ENCODE assay signal across 19 cellular contexts in the genomic region with DNA sequence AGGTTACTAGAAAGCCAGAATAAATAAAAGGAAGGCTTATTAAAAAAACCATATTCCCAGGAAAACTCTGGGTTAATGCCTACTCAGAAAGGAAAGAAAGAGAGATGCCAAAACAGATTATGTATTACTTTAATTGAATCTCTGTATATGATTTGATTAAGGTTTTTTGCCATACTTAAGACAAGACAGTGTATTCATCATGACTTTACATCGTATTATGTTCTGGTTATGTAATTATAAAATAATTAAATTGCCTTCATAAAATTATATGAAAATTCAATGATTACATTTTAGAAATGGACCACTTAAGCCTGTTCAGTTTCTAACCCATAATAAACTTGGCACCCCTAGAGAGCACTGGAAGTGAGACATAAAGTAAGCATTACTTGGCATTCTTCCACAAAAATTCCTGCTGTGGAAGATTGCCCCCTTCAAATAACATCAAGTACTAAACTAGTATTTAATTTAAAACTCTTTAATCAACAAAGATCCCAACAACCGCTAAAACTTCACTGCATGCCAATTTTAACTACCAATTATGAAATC.
"Had no signal": no experiment of that assay in that cellular context is flagged by ENCODE, and none has a peak within 500 bp of the region (broad histone marks: within the 10 kb centered on the region; RNA-seq: fewer than 3 reads in every experiment).

No MANE protein-coding gene starts in this region.

- DNase-seq: activated CD4-positive, alpha-beta T cell treated with anti-CD3 and anti-CD28 coated beads, Interleukin-2, amount 10 ng/mL, durations not matched to agents 7 days and 5 days; activated CD4-positive, CD25-positive, alpha-beta regulatory T cell treated with anti-CD3 and anti-CD28 coated beads, Interleukin-2, amount 50 U/mL, for 72 hours; activated CD8-positive, alpha-beta T cell treated with anti-CD3 and anti-CD28 coated beads, Interleukin-2, amount 10 ng/mL, durations not matched to agents 7 days and 5 days; activated gamma-delta T cell treated with Interleukin-2 at 50 U/mL for 16 hours; effector CD8-positive, alpha-beta T cell; gastrocnemius medialis; head of caudate nucleus; left ventricle myocardium superior; mammary epithelial cell; naive thymus-derived CD8-positive, alpha-beta T cell; small intestine; stimulated activated CD4-positive, alpha-beta T cell treated with anti-CD3 and anti-CD28 coated beads, Interleukin-2, amount 100 ng/mL, for 24 hours; stomach; WERI-Rb-1 had no signal

- H3K4me1 ChIP-seq: gastrocnemius medialis, stomach, suprapubic skin, tibial nerve had no signal

- H3K9me3 ChIP-seq: gastrocnemius medialis, stomach, suprapubic skin, tibial nerve had no signal

- ATAC-seq: activated CD8-positive, alpha-beta T cell treated with anti-CD3 and anti-CD28 coated beads, Interleukin-2, amount 10 ng/mL, durations not matched to agents 7 days and 5 days; gastrocnemius medialis; left ventricle myocardium superior; naive thymus-derived CD8-positive, alpha-beta T cell; sciatic nerve; stimulated activated effector memory CD8-positive, alpha-beta T cell treated with anti-CD3 and anti-CD28 coated beads, Interleukin-12 subunit alpha, Interleukin-12 subunit beta, amount 100 ng/mL, for 72 hours had no signal

- H3K36me3 ChIP-seq: gastrocnemius medialis, neural progenitor cell, stomach, suprapubic skin, tibial nerve, WERI-Rb-1 had no signal

- H3K27ac ChIP-seq: gastrocnemius medialis, neural progenitor cell, stomach, suprapubic skin, tibial nerve, WERI-Rb-1 had no signal

- H3K4me3 ChIP-seq: gastrocnemius medialis, neural progenitor cell, stomach, suprapubic skin, tibial nerve had no signal

- H3K27me3 ChIP-seq: gastrocnemius medialis, neural progenitor cell, stomach, suprapubic skin, tibial nerve had no signal
